17 cellular contexts compared by ENCODE assay signal in genomic region chr15:38079236-38079635, GRCh38.
DNase-seq lines count a peak whose midpoint lies in the region; ATAC-seq, FAIRE-seq and TF ChIP-seq lines count a peak whose summit lies in the region.
"Had no signal": no experiment of that assay in that cellular context is flagged by ENCODE, and none has a peak within 500 bp of the region (broad histone marks: within the 10 kb centered on the region; RNA-seq: fewer than 3 reads in every experiment).

No MANE protein-coding gene starts in this region.

- H3K27me3 ChIP-seq in HepG2 (ENCODE audit: control insufficient read depth in 1 of 2, insufficient read depth in 2 of 2, low read length in 2 of 2) (no peaks in the 10 kb centered on the region), right lobe of liver (no peaks in the 10 kb centered on the region), OCI-LY1 (ENCODE audit: insufficient read depth, low read length) (no peaks in the 10 kb centered on the region)

- ATAC-seq in HepG2, result no peak
- ATAC-seq in right lobe of liver, result no peak
- ATAC-seq in GM18867 (IDR thresholded peaks at IDR 0.05; ENCODE audit: unreplicated experiment), result no peak

- DNase-seq in HepG2 (ENCODE audit: low spot score) (no peak), right lobe of liver (no peak), cerebellum (ENCODE audit: low spot score) (peak; percentile 19), medulla oblongata (ENCODE audit: extremely low spot score) (no peak), GM10248 (ENCODE audit: extremely low spot score) (no peak)
- DNase-seq: 8988T; AML-193; Calu3; CD4-positive, alpha-beta T cell; DMS153; DND-41; GOT3; H9 had no signal

- no TSS peak for BruUV-seq in HepG2 (replicated peaks; lab: Mats Ljungman, UMichigan)

- TF ChIP-seq POLR2A in HepG2 (IDR thresholded peaks at IDR 0.05; ENCODE audit: insufficient read depth in 1 of 2, low read depth in 2 of 2, low read length in 2 of 2), result no peak
- TF ChIP-seq POLR2A in right lobe of liver (IDR thresholded peaks at IDR 0.05), result no peak

- H3F3A ChIP-seq in OCI-LY1 (ENCODE audit: insufficient read depth, low read length), result no peaks in the 10 kb centered on the region

- FAIRE-seq in HepG2 (lab: Jason Lieb, UNC), result no peak
- FAIRE-seq: GM19239 had no signal

- H3K9me3 ChIP-seq in HepG2 (ENCODE audit: low read length), result no peaks in the 10 kb centered on the region
- no peaks in the 10 kb centered on the region for H3K9me3 ChIP-seq in right lobe of liver
- H3K9me3 ChIP-seq in OCI-LY1 (ENCODE audit: low read length), result no peaks in the 10 kb centered on the region

- H2AFZ ChIP-seq in HepG2 (ENCODE audit: low read length) (no peak overlapping the region), OCI-LY1 (ENCODE audit: low read length) (peak overlapping the region; percentile 53; the same call in 1 of the 2 replicates)

- H4K20me1 ChIP-seq in HepG2 (ENCODE audit: insufficient read depth, low read length), result no peaks in the 10 kb centered on the region
- H4K20me1 ChIP-seq in OCI-LY1 (ENCODE audit: insufficient read depth, low read length), result no peaks in the 10 kb centered on the region

- TF ChIP-seq CTCF in HepG2 (CRISPR knock-in tag; IDR thresholded peaks at IDR 0.05), result no peak
- TF ChIP-seq CTCF in right lobe of liver (IDR thresholded peaks at IDR 0.05), result no peak
- TF ChIP-seq CTCF in OCI-LY1 (IDR thresholded peaks at IDR 0.05; ENCODE audit: low read length), result no peak
- TF ChIP-seq CTCF in GM10248 (IDR thresholded peaks at IDR 0.05; ENCODE audit: control extremely low read depth, extremely low read depth, low read depth, missing control alignments), result no peak

- intact Hi-C loops in HepG2 (cut with micrococcal nuclease; ENCODE audit: unreplicated experiment) (no loop called here), right lobe of liver (cut with DNase I) (no loop called here)

- H3K9ac ChIP-seq in HepG2 (ENCODE audit: insufficient read depth, low read depth, low read length) (no peak overlapping the region), OCI-LY1 (ENCODE audit: low read length) (no peak overlapping the region)
- H3K9ac ChIP-seq: KMS-11 had no signal

- H3K27ac ChIP-seq in HepG2 (ENCODE audit: extremely low read length, insufficient read depth, low read length) (no peak overlapping the region), right lobe of liver (no peak overlapping the region), OCI-LY1 (ENCODE audit: low read depth, low read length, poor library complexity, severe bottlenecking) (peak overlapping the region; percentile 97)
- H3K27ac ChIP-seq: KMS-11 had no signal

- H3K4me3 ChIP-seq in HepG2 (replicated peaks in 1 of 3; ENCODE audit: insufficient read depth in 1 of 3, low read depth in 2 of 3, low read length in 3 of 3) (no peak overlapping the region), right lobe of liver (no peak overlapping the region), OCI-LY1 (ENCODE audit: low read depth, low read length, poor library complexity, severe bottlenecking) (no peak overlapping the region)

- no peak for TF ChIP-seq RAD21 in HepG2 (CRISPR knock-in tag; IDR thresholded peaks at IDR 0.05)

- WGBS in HepG2 (ENCODE audit: low lambda C conversion rate), result 27% methylated on average over 5 of the region's 5 CpGs
- 78% methylated on average over 4 of the region's 5 CpGs for WGBS in right lobe of liver (ENCODE audit: insufficient coverage, low coverage, low lambda C conversion rate, missing lambda C conversion rate)

- TF ChIP-seq EP300 in HepG2 (IDR thresholded peaks at IDR 0.05; ENCODE audit: low read depth in 2 of 2, low read length in 2 of 2) (no peak), HepG2 (CRISPR knock-in tag; IDR thresholded peaks at IDR 0.05; ENCODE audit: borderline replicate concordance) (no peak)

- CTCF ChIA-PET in HepG2 (lab: Yijun Ruan, JAX; ENCODE audit: low intra/inter-chr PET ratio, low total read pairs) (no interaction called here), GM10248 (lab: Yijun Ruan, JAX) (interaction anchor here (1.6 kb wide), 2 partner anchors 21 to 66 kb away, joined by 3 to 5 read pairs; no protein-coding TSS in a partner anchor)

- H3K4me1 ChIP-seq in HepG2 (ENCODE audit: insufficient read depth, low read length), result 0 out of 2 replicates have a peak, but pooled peaks cover under 1% of the 10 kb centered on the region
- H3K4me1 ChIP-seq in right lobe of liver, result no peaks in the 10 kb centered on the region
- peaks cover 67% of the 10 kb centered on the region for H3K4me1 ChIP-seq in OCI-LY1 (ENCODE audit: insufficient read depth, low read length, severe bottlenecking)

- no peaks in the 10 kb centered on the region for H3K79me2 ChIP-seq in HepG2 (ENCODE audit: insufficient read depth, low read length)
- H3K79me2 ChIP-seq in OCI-LY1 (ENCODE audit: insufficient read depth, low read length), result no peaks in the 10 kb centered on the region

- in situ Hi-C loops in HepG2 (cut with HindIII; ENCODE audit: extremely low pct_ligation_motif_present, low pct_unique_long_range_greater_than_20kb), result loop anchor here (10.0 kb wide), 1 partner anchor 176 kb away; the partner anchor contains the start of gene SPRED1

- H3K4me2 ChIP-seq in HepG2 (ENCODE audit: low read depth, low read length) (no peak overlapping the region), OCI-LY1 (ENCODE audit: low read length) (peak overlapping the region; percentile 8; the same call in 1 of the 2 replicates)
- H3K4me2 ChIP-seq: KMS-11 had no signal

- POLR2A ChIA-PET in HepG2 (lab: Yijun Ruan, JAX), result no interaction called here
- POLR2A ChIA-PET in GM10248 (lab: Yijun Ruan, JAX), result no interaction called here

- no peaks in the 10 kb centered on the region for H3K9me2 ChIP-seq in OCI-LY1 (ENCODE audit: low read depth, low read length)

- H3K36me3 ChIP-seq in HepG2 (replicated peaks in 1 of 2; ENCODE audit: control insufficient read depth in 1 of 2, insufficient read depth in 2 of 2, low read length in 2 of 2), result no peaks in the 10 kb centered on the region
- no peaks in the 10 kb centered on the region for H3K36me3 ChIP-seq in right lobe of liver
- H3K36me3 ChIP-seq in OCI-LY1 (ENCODE audit: insufficient read depth, low read length), result no peaks in the 10 kb centered on the region

TF ChIP-seq in HepG2, 621 proteins besides CTCF, POLR2A, EP300 and RAD21:
- TF ChIP-seq AGO2 (optimal IDR thresholded peaks at IDR 0.05; ENCODE audit: low read depth, low read length), result no peak
- TF ChIP-seq, protein P1, sequence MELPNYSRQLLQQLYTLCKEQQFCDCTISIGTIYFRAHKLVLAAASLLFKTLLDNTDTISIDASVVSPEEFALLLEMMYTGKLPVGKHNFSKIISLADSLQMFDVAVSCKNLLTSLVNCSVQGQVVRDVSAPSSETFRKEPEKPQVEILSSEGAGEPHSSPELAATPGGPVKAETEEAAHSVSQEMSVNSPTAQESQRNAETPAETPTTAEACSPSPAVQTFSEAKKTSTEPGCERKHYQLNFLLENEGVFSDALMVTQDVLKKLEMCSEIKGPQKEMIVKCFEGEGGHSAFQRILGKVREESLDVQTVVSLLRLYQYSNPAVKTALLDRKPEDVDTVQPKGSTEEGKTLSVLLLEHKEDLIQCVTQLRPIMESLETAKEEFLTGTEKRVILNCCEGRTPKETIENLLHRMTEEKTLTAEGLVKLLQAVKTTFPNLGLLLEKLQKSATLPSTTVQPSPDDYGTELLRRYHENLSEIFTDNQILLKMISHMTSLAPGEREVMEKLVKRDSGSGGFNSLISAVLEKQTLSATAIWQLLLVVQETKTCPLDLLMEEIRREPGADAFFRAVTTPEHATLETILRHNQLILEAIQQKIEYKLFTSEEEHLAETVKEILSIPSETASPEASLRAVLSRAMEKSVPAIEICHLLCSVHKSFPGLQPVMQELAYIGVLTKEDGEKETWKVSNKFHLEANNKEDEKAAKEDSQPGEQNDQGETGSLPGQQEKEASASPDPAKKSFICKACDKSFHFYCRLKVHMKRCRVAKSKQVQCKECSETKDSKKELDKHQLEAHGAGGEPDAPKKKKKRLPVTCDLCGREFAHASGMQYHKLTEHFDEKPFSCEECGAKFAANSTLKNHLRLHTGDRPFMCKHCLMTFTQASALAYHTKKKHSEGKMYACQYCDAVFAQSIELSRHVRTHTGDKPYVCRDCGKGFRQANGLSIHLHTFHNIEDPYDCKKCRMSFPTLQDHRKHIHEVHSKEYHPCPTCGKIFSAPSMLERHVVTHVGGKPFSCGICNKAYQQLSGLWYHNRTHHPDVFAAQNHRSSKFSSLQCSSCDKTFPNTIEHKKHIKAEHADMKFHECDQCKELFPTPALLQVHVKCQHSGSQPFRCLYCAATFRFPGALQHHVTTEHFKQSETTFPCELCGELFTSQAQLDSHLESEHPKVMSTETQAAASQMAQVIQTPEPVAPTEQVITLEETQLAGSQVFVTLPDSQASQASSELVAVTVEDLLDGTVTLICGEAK (IDR thresholded peaks at IDR 0.05), result no peak
- TF ChIP-seq, protein P1 (CRISPR knock-in tag; IDR thresholded peaks at IDR 0.05), result peak; percentile 93
